In the genomic region with DNA sequence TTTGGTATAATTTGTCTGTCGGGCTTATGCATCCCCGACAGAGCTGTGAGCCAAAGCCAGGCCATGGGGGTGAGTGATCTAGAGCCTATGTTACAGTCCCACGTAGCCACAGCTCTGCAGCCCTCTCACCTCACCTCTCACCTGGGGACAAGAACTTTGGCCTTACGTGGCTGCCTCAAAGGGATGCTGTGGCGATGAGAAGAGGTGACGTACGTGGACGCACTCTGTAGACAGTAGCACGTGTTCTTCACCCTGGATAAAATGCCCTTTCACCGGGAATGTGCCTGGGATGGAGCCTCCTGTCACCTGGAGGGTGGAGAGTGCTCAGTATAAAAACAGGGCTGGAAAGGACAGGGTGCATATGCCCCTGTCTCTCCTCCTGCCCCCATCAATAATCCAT, we compare ENCODE assay signal across 1 cellular context.
TF ChIP-seq lines count a peak whose summit lies in the region.

No MANE protein-coding gene starts in this region.

TF ChIP-seq in HepG2, 621 proteins besides CTCF, POLR2A, EP300 and RAD21:
- no peak for TF ChIP-seq REPIN1 (CRISPR knock-in tag; IDR thresholded peaks at IDR 0.05; ENCODE audit: borderline replicate concordance, low read depth)
- no peak for TF ChIP-seq PBX2 (CRISPR knock-in tag; IDR thresholded peaks at IDR 0.05)
- TF ChIP-seq ZNF124 (CRISPR knock-in tag; IDR thresholded peaks at IDR 0.05) = no peak
- no peak for TF ChIP-seq PCBP2 (optimal IDR thresholded peaks at IDR 0.05; ENCODE audit: low read depth, low read length, poor library complexity, severe bottlenecking)
- no peak for TF ChIP-seq ZBTB10 (CRISPR knock-in tag; IDR thresholded peaks at IDR 0.05; ENCODE audit: borderline replicate concordance)
- TF ChIP-seq TARDBP (CRISPR knock-in tag; IDR thresholded peaks at IDR 0.05) = no peak
- TF ChIP-seq ZNF30 (CRISPR knock-in tag; IDR thresholded peaks at IDR 0.05) = no peak
- no peak for TF ChIP-seq ZNF703 (CRISPR knock-in tag; IDR thresholded peaks at IDR 0.05; ENCODE audit: borderline replicate concordance)
- TF ChIP-seq KLF11 (CRISPR knock-in tag; IDR thresholded peaks at IDR 0.05) = no peak
- no peak for TF ChIP-seq DNMT3B (CRISPR knock-in tag; conservative IDR thresholded peaks at IDR 0.05)
- no peak for TF ChIP-seq AGO2 (optimal IDR thresholded peaks at IDR 0.05; ENCODE audit: low read depth, low read length)
- no peak for TF ChIP-seq NR1H2 (CRISPR knock-in tag; IDR thresholded peaks at IDR 0.05; ENCODE audit: borderline replicate concordance, low read depth)
- TF ChIP-seq, protein P1, sequence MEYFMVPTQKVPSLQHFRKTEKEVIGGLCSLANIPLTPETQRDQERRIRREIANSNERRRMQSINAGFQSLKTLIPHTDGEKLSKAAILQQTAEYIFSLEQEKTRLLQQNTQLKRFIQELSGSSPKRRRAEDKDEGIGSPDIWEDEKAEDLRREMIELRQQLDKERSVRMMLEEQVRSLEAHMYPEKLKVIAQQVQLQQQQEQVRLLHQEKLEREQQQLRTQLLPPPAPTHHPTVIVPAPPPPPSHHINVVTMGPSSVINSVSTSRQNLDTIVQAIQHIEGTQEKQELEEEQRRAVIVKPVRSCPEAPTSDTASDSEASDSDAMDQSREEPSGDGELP (IDR thresholded peaks at IDR 0.05; ENCODE audit: borderline replicate concordance, low read depth) = no peak
- no peak for TF ChIP-seq FOXC1 (CRISPR knock-in tag; IDR thresholded peaks at IDR 0.05; ENCODE audit: borderline replicate concordance)
